ENCODE assay signal across 26 cellular contexts in genomic region chr20:9146649-9147048, GRCh38.
"Had no signal": no experiment of that assay in that cellular context is flagged by ENCODE, and none has a peak within 500 bp of the region (broad histone marks: within the 10 kb centered on the region; RNA-seq: fewer than 3 reads in every experiment).

No MANE protein-coding gene starts in this region.

- H3K36me3 Mint-ChIP-seq: memory B cell had no signal

- FAIRE-seq: pancreas had no signal

- H3K4me2 ChIP-seq: hepatocyte had no signal

- H3K27me3 Mint-ChIP-seq: memory B cell; stimulated activated naive B cell treated with anti-CD40 and anti-IgM and Interleukin-4, amounts not matched to agents 10 μg/mL and 1 μg/mL and 100 μg/mL, for 72 hours had no signal

- H3K4me1 Mint-ChIP-seq: memory B cell; stimulated activated naive B cell treated with anti-CD40 and anti-IgM and Interleukin-4, amounts not matched to agents 10 μg/mL and 1 μg/mL and 100 μg/mL, for 72 hours had no signal

- H3K9me3 ChIP-seq: pancreas, psoas muscle, testis, thyroid gland, vagina had no signal

- H3K27ac Mint-ChIP-seq: memory B cell; nephron; stimulated activated naive B cell treated with anti-CD40 and anti-IgM and Interleukin-4, amounts not matched to agents 10 μg/mL and 1 μg/mL and 100 μg/mL, for 72 hours had no signal

- H3K4me3 Mint-ChIP-seq: memory B cell; naive thymus-derived CD8-positive, alpha-beta T cell; nephron; neural crest cell; stimulated activated naive B cell treated with anti-CD40 and anti-IgM and Interleukin-4, amounts not matched to agents 10 μg/mL and 1 μg/mL and 100 μg/mL, for 72 hours had no signal

- H3K4me1 ChIP-seq: pancreas, psoas muscle, testis had no signal

- H3K27ac ChIP-seq: hepatocyte, pancreas, psoas muscle, skin epidermis, stomach, testis, thyroid gland, transverse colon, upper lobe of left lung, vagina had no signal

- DNase-seq: islet precursor cell; left ventricle myocardium inferior; naive thymus-derived CD8-positive, alpha-beta T cell; nucleus accumbens; pancreas; psoas muscle; stimulated activated CD4-positive, alpha-beta T cell treated with anti-CD3 and anti-CD28 coated beads, Interleukin-12 subunit alpha, Interleukin-12 subunit beta, amount 100 ng/mL, for 4 hours; stimulated activated CD4-positive, alpha-beta T cell treated with anti-CD3 and anti-CD28 coated beads, Interleukin-15, amount 100 ng/mL, for 24 hours; stimulated activated CD4-positive, alpha-beta T cell treated with anti-CD3 and anti-CD28 coated beads, Interleukin-2, amount 100 ng/mL, for 24 hours; stimulated activated CD4-positive, alpha-beta T cell treated with anti-CD3 and anti-CD28 coated beads, Interleukin-4, amount 100 ng/mL, for 1 hour; stimulated activated naive B cell treated with anti-CD40 and anti-IgM and Interleukin-4, amounts not matched to agents 10 μg/mL and 1 μg/mL and 100 μg/mL, for 72 hours; stimulated activated naive CD8-positive, alpha-beta T cell treated with anti-CD3 and anti-CD28 coated beads, Interleukin-15, Interleukin-2, amounts not matched to agents 100 U/mL and 50 U/mL, for 24 hours; stomach; testis; thyroid gland; transverse colon; upper lobe of left lung had no signal

- H3K79me2 ChIP-seq: hepatocyte had no signal

- H2AFZ ChIP-seq: hepatocyte had no signal

- H3K36me3 ChIP-seq: left ventricle myocardium inferior, pancreas, right atrium auricular region, stomach, thyroid gland, transverse colon, upper lobe of left lung, vagina had no signal

- ATAC-seq: naive thymus-derived CD8-positive, alpha-beta T cell; pancreas; psoas muscle; sciatic nerve; stimulated activated naive B cell treated with anti-CD40 and anti-IgM and Interleukin-4, amounts not matched to agents 10 μg/mL and 1 μg/mL and 100 μg/mL, for 72 hours; stimulated activated naive CD8-positive, alpha-beta T cell treated with anti-CD3 and anti-CD28 coated beads, Interleukin-15, Interleukin-2, amounts not matched to agents 100 U/mL and 50 U/mL, for 24 hours had no signal

- H3K4me3 ChIP-seq: hepatocyte, left ventricle myocardium inferior, lung, pancreas, psoas muscle, right atrium auricular region, skin epidermis, stomach, testis, thyroid gland, transverse colon, upper lobe of left lung, vagina had no signal

- H3K27me3 ChIP-seq: hepatocyte, pancreas, right atrium auricular region, stomach, testis, thyroid gland, transverse colon, upper lobe of left lung, vagina had no signal
